In genomic region chr4:87025023-87025613, GRCh38 we compare ENCODE assay signal across 13 cellular contexts.
DNase-seq lines count a peak whose midpoint lies in the region; ATAC-seq, FAIRE-seq and TF ChIP-seq lines count a peak whose summit lies in the region.
"Had no signal": no experiment of that assay in that cellular context is flagged by ENCODE, and none has a peak within 500 bp of the region (broad histone marks: within the 10 kb centered on the region; RNA-seq: fewer than 3 reads in every experiment).

No MANE protein-coding gene starts in this region.

- H3K9me3 ChIP-seq in body of pancreas (no peaks in the 10 kb centered on the region), mucosa of descending colon (no peaks in the 10 kb centered on the region), tibial artery (no peaks in the 10 kb centered on the region)

- peak overlapping the region in 3 of 4 donors; percentile 11 to 41 (median 12) for H3K27ac ChIP-seq in body of pancreas
- peak overlapping the region; percentile 36 to 55 for H3K27ac ChIP-seq in tibial artery
- H3K27ac ChIP-seq: PC-9 had no signal

- peak; percentile 29 for ATAC-seq in body of pancreas
- ATAC-seq in mucosa of descending colon: peak; percentile 65
- ATAC-seq: natural killer cell treated with Interleukin-12 subunit alpha and Interleukin-12 subunit beta and Interleukin-15 and Interleukin-18, amount 100 ng/mL, for 72 hours; stimulated activated naive CD8-positive, alpha-beta T cell treated with anti-CD3 and anti-CD28 coated beads, Interleukin-15, Interleukin-2, amounts not matched to agents 100 U/mL and 50 U/mL, for 24 hours had no signal

- intact Hi-C loops in body of pancreas (cut with DNase I): no loop called here
- intact Hi-C loops in mucosa of descending colon (cut with DNase I, micrococcal nuclease): no loop called here
- intact Hi-C loops in tibial artery (cut with DNase I; ENCODE audit: low total_unique reads): no loop called here

- 34 to 47% methylated on average over 5 of the region's 5 CpGs for WGBS in body of pancreas, 2 donors

- peak; percentile 5 for TF ChIP-seq POLR2A in GM19099 (IDR thresholded peaks at IDR 0.05; ENCODE audit: extremely low read depth, insufficient read length, low read depth)
- no peak for TF ChIP-seq POLR2A in body of pancreas (IDR thresholded peaks at IDR 0.05)

- no peak for DNase-seq in body of pancreas
- DNase-seq in mucosa of descending colon: no peak
- DNase-seq in tibial artery: no peak
- no peak for DNase-seq in ecto neural progenitor cell (ENCODE audit: low spot score)
- no peak for DNase-seq in urothelium cell line (ENCODE audit: low spot score)
- DNase-seq in activated CD4-positive, CD25-positive, alpha-beta regulatory T cell (lab: John Stamatoyannopoulos, UW): no peak
- DNase-seq: activated CD4-positive, alpha-beta T cell treated with anti-CD3 and anti-CD28 coated beads for 4 hours; activated naive CD8-positive, alpha-beta T cell treated with anti-CD3 and anti-CD28 coated beads for 36 hours; NCI-H1436 treated with DMSO at 0.1 percent for 48 hours; PC-9; stimulated activated naive CD8-positive, alpha-beta T cell treated with anti-CD3 and anti-CD28 coated beads, Interleukin-15, Interleukin-2, amounts not matched to agents 100 U/mL and 50 U/mL, for 24 hours had no signal

- no peak for FAIRE-seq in urothelium cell line (lab: Jason Lieb, UNC)

- H3K4me1 ChIP-seq in body of pancreas (peaks cover 80% of the 10 kb centered on the region), mucosa of descending colon (ENCODE audit: low read depth) (peaks cover 26% of the 10 kb centered on the region), tibial artery (peaks cover 0 to 94% (median 61%) of the 10 kb centered on the region in 4 donors)

- TF ChIP-seq CTCF in body of pancreas (IDR thresholded peaks at IDR 0.05) (no peak), mucosa of descending colon (IDR thresholded peaks at IDR 0.05) (no peak), tibial artery (IDR thresholded peaks at IDR 0.05) (no peak)

- H3K36me3 ChIP-seq in body of pancreas (replicated peaks in 1 of 2; ENCODE audit: insufficient read depth in 1 of 2, low read depth in 2 of 2) (no peaks in the 10 kb centered on the region), mucosa of descending colon (ENCODE audit: low read depth) (no peaks in the 10 kb centered on the region), tibial artery (no peaks in the 10 kb centered on the region)

- H3K27me3 ChIP-seq in body of pancreas (no peaks in the 10 kb centered on the region), tibial artery (no peaks in the 10 kb centered on the region)

- no peak overlapping the region for H3K4me3 ChIP-seq in body of pancreas
- no peak overlapping the region for H3K4me3 ChIP-seq in mucosa of descending colon
- no peak overlapping the region for H3K4me3 ChIP-seq in tibial artery
- H3K4me3 ChIP-seq: PC-9 had no signal
